17 cellular contexts compared by ENCODE assay signal in the genomic region with DNA sequence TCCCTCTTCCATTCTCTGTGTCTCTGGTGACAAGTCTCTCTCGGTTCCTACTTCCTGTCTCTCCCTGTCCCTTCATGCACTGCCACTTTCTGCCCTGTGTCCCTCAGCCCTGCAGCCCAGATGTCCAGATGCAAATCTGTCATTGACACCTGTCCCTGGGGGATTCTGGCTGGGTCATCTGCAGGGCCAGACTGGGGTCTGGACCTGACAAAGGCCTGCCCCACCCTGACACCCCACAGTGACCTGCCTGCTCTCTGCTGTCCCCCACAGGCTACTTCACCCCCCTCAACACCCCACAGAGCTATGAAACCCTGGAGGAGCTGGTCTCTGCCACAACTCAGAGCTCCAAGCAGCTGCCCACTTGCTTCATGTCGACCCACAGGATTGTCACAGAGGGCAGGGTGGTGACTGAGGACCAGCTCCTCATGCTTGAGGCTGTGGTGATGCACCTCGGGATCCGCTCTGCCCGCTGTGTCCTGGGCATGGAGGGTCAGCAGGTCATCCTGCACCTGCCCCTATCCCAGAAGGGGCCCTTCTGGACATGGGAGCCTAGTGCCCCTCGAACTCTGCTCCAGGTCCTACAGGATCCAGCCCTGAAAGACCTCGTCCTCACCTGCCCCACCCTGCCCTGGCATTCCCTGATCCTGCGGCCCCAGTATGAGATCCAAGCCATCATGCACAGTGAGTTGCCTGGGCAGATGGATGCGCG. TPM values are rescaled to one million over a fixed set of nuclear protein-coding genes. Genes with fewer than 3 reads are reported as not detected.
DNase-seq lines count a peak whose midpoint lies in the region; ATAC-seq and TF ChIP-seq lines count a peak whose summit lies in the region.
"Had no signal": no experiment of that assay in that cellular context is flagged by ENCODE, and none has a peak within 500 bp of the region (broad histone marks: within the 10 kb centered on the region; RNA-seq: fewer than 3 reads in every experiment).

No MANE protein-coding gene starts in this region.

- TF ChIP-seq POLR2A in vagina (IDR thresholded peaks at IDR 0.05), result no peak

- peaks cover 0 to 1% (median 0%) of the 10 kb centered on the region in 7 donors for H3K9me3 Mint-ChIP-seq in CD4-positive, CD25-positive, alpha-beta regulatory T cell
- H3K9me3 Mint-ChIP-seq in H9 (no peaks in the 10 kb centered on the region; a peak in 1 of 5 replicates), memory B cell (no peaks in the 10 kb centered on the region)
- H3K9me3 Mint-ChIP-seq: CD4-positive, alpha-beta T cell; endodermal cell; type B pancreatic cell had no signal

- no peaks in the 10 kb centered on the region for H3K27me3 Mint-ChIP-seq in CD4-positive, CD25-positive, alpha-beta regulatory T cell
- no peaks in the 10 kb centered on the region; the same call in 1 of the 2 replicates for H3K27me3 Mint-ChIP-seq in H9 (ENCODE audit: low read depth)
- no peaks in the 10 kb centered on the region for H3K27me3 Mint-ChIP-seq in memory B cell
- H3K27me3 Mint-ChIP-seq: CD4-positive, alpha-beta T cell; type B pancreatic cell had no signal

- no peak overlapping the region for H3K4ac ChIP-seq in H9 (ENCODE audit: low read depth, low read length)

- no peak overlapping the region for H2BK15ac ChIP-seq in H9 (ENCODE audit: low read depth, low read length)

- WGBS in H9 (ENCODE audit: extremely low coverage, insufficient read length, low lambda C conversion rate), result no CpG with 5 or more reads among the region's 10 CpGs

- H4K8ac ChIP-seq in H9 (replicated peaks; ENCODE audit: insufficient read length, low read depth, low read length), result no peak overlapping the region

- H3K27ac ChIP-seq in CD4-positive, CD25-positive, alpha-beta regulatory T cell (ENCODE audit: insufficient read depth, low read length, poor library complexity, severe bottlenecking), result no peak overlapping the region
- H3K27ac ChIP-seq in H9 (ENCODE audit: insufficient read length, low read depth, low read length) (no peak overlapping the region), vagina (no peak overlapping the region)
- H3K27ac ChIP-seq: cardiac muscle cell, right atrium auricular region had no signal

- H2BK120ac ChIP-seq in H9 (ENCODE audit: low read depth, low read length, poor library complexity, severe bottlenecking), result no peak overlapping the region

- no peak overlapping the region for H3K4me2 ChIP-seq in H9 (ENCODE audit: insufficient read depth, insufficient read length, low read length)

- intact Hi-C loops in vagina (cut with DNase I), result no loop called here

- H3K9me3 ChIP-seq in CD4-positive, CD25-positive, alpha-beta regulatory T cell (ENCODE audit: control insufficient read depth in 2 of 2, low read length in 2 of 2), result no peaks in the 10 kb centered on the region
- no peaks in the 10 kb centered on the region for H3K9me3 ChIP-seq in H9 (ENCODE audit: control insufficient read depth, low read depth, low read length)
- no peaks in the 10 kb centered on the region for H3K9me3 ChIP-seq in vagina
- H3K9me3 ChIP-seq: right atrium auricular region had no signal

- H3K9ac ChIP-seq in H9 (ENCODE audit: extremely low read depth, insufficient read length, low read length), result no peak overlapping the region

- no peak overlapping the region for H3K18ac ChIP-seq in H9 (ENCODE audit: insufficient read length, low read depth, low read length)

- no peak for DNase-seq in CD4-positive, CD25-positive, alpha-beta regulatory T cell
- no peak for DNase-seq in H9
- DNase-seq in memory B cell (ENCODE audit: low spot score in 2 of 2), result no peak
- no peak for DNase-seq in vagina (ENCODE audit: extremely low spot score in 2 of 2)
- DNase-seq in NCI-H187 treated with DMSO at 0.1 percent for 48 hours (lab: John Stamatoyannopoulos, UW), result no peak
- DNase-seq in NCI-H1930 (lab: John Stamatoyannopoulos, UW), result no peak
- DNase-seq: CD4-positive, alpha-beta T cell; endodermal cell; foreskin fibroblast; Karpas-422; left ventricle myocardium superior; NCI-H1417 treated with DMSO at 0.1 percent for 48 hours; OCI-M1; stimulated activated CD4-positive, alpha-beta T cell treated with anti-CD3 and anti-CD28 coated beads, Interleukin-4, amount 100 ng/mL, for 1 hour had no signal

- H3K79me2 ChIP-seq in H9 (ENCODE audit: insufficient read depth, low read length), result no peaks in the 10 kb centered on the region

- no peaks in the 10 kb centered on the region for H3K79me1 ChIP-seq in H9 (ENCODE audit: insufficient read depth, low read depth, low read length, poor library complexity, severe bottlenecking)

- peak overlapping the region; percentile 47 to 96 (median 87) for H3K27ac Mint-ChIP-seq in CD4-positive, CD25-positive, alpha-beta regulatory T cell
- H3K27ac Mint-ChIP-seq in H9 (peak overlapping the region; percentile 11 to 74 (median 45); a peak in 3 of 7 replicates), memory B cell (no peak overlapping the region)
- H3K27ac Mint-ChIP-seq: CD4-positive, alpha-beta T cell; endodermal cell; type B pancreatic cell had no signal

- H3T11ph ChIP-seq in H9 (ENCODE audit: low read length), result no peak overlapping the region

- H3K4me1 Mint-ChIP-seq in CD4-positive, CD25-positive, alpha-beta regulatory T cell, result peaks cover 5 to 60% (median 14%) of the 10 kb centered on the region in 4 donors
- H3K4me1 Mint-ChIP-seq in H9 (no peaks in the 10 kb centered on the region), memory B cell (peaks cover 46% of the 10 kb centered on the region)
- H3K4me1 Mint-ChIP-seq: endodermal cell had no signal

- no peak overlapping the region for H4K91ac ChIP-seq in H9 (ENCODE audit: insufficient read length, low read depth, low read length)

- H2BK5ac ChIP-seq in H9 (ENCODE audit: insufficient read length, low read length), result no peak overlapping the region

- peaks cover 30% of the 10 kb centered on the region for H3K36me3 Mint-ChIP-seq in CD4-positive, CD25-positive, alpha-beta regulatory T cell
- peaks cover 0 to 46% (median 34%) of the 10 kb centered on the region in 3 experiments for H3K36me3 Mint-ChIP-seq in H9 (ENCODE audit: insufficient read depth in 1 of 3, low read depth in 3 of 3)
- H3K36me3 Mint-ChIP-seq in memory B cell, result peaks cover 35% of the 10 kb centered on the region
- H3K36me3 Mint-ChIP-seq: type B pancreatic cell had no signal

- H4K20me1 ChIP-seq in H9 (ENCODE audit: control insufficient read depth, insufficient read depth, insufficient read length), result peaks cover 2% of the 10 kb centered on the region

- no peak overlapping the region for H3K23ac ChIP-seq in H9 (ENCODE audit: insufficient read length, low read depth, low read length)

- no peak for ATAC-seq in CD4-positive, CD25-positive, alpha-beta regulatory T cell (ENCODE audit: low read depth in 2 of 2)
- no peak for ATAC-seq in memory B cell (ENCODE audit: low read depth)
- ATAC-seq: left ventricle myocardium superior had no signal

- H2AFZ ChIP-seq in H9 (ENCODE audit: low read length), result no peak overlapping the region

- no peak overlapping the region for H3K4me3 Mint-ChIP-seq in CD4-positive, CD25-positive, alpha-beta regulatory T cell
- H3K4me3 Mint-ChIP-seq in H9 (no peak overlapping the region), memory B cell (peak overlapping the region; percentile 21)
- H3K4me3 Mint-ChIP-seq: CD4-positive, alpha-beta T cell; endodermal cell; type B pancreatic cell had no signal

- peaks cover 57% of the 10 kb centered on the region for H3K36me3 ChIP-seq in CD4-positive, CD25-positive, alpha-beta regulatory T cell (ENCODE audit: control insufficient read depth, insufficient read depth, low read length)
- H3K36me3 ChIP-seq in vagina, result no peaks in the 10 kb centered on the region
- H3K36me3 ChIP-seq: cardiac muscle cell, right atrium auricular region had no signal

- H3K56ac ChIP-seq in H9 (ENCODE audit: insufficient read length, low read depth, low read length), result no peak overlapping the region

- H2AK5ac ChIP-seq in H9 (ENCODE audit: insufficient read length, low read length), result no peak overlapping the region

- no peak overlapping the region for H4K5ac ChIP-seq in H9 (ENCODE audit: insufficient read length, low read depth, low read length)

- H3K27me3 ChIP-seq in CD4-positive, CD25-positive, alpha-beta regulatory T cell (ENCODE audit: control insufficient read depth, insufficient read depth, low read length), result no peaks in the 10 kb centered on the region
- H3K27me3 ChIP-seq in H9 (ENCODE audit: insufficient read depth, low read length), result no peaks in the 10 kb centered on the region
- H3K27me3 ChIP-seq in vagina, result no peaks in the 10 kb centered on the region
- H3K27me3 ChIP-seq: cardiac muscle cell, right atrium auricular region had no signal

- TF ChIP-seq CTCF in H9 (conservative IDR thresholded peaks at IDR 0.05) (no peak), vagina (IDR thresholded peaks at IDR 0.05) (no peak)

- no peak overlapping the region for H3K14ac ChIP-seq in H9 (ENCODE audit: insufficient read depth, low read length)

- no peak overlapping the region for H2BK12ac ChIP-seq in H9 (ENCODE audit: insufficient read length, low read depth, low read length)

- H3K23me2 ChIP-seq in H9 (ENCODE audit: insufficient read length, low read depth, low read length, poor library complexity, severe bottlenecking), result no peaks in the 10 kb centered on the region

- H2BK20ac ChIP-seq in H9 (ENCODE audit: low read depth, low read length, poor library complexity, severe bottlenecking), result no peak overlapping the region

- no peak overlapping the region for H3K4me3 ChIP-seq in CD4-positive, CD25-positive, alpha-beta regulatory T cell (ENCODE audit: low read depth, low read length)
- no peak overlapping the region for H3K4me3 ChIP-seq in vagina
- H3K4me3 ChIP-seq: cardiac muscle cell, right atrium auricular region had no signal

- peaks cover 21% of the 10 kb centered on the region for H3K4me1 ChIP-seq in CD4-positive, CD25-positive, alpha-beta regulatory T cell (ENCODE audit: control insufficient read depth, insufficient read depth, low read length, poor library complexity, severe bottlenecking)
- H3K4me1 ChIP-seq in H9 (ENCODE audit: insufficient read depth, low read length) (no peaks in the 10 kb centered on the region), vagina (peaks cover 6% of the 10 kb centered on the region)
- H3K4me1 ChIP-seq: right atrium auricular region had no signal

RNA-seq across cellular contexts. Expression of a gene that starts 7.2 kb away (rescaled TPM):
- 57.1 TPM for total RNA-seq in CD4-positive, CD25-positive, alpha-beta regulatory T cell
- 10 to 100 TPM; 37.9 to 69.9 (median 60.5) TPM for polyA plus RNA-seq in CD4-positive, CD25-positive, alpha-beta regulatory T cell
- total RNA-seq in H9 (2021) (17.2 and 18.7 TPM in 2 replicates), vagina (21.9 TPM)

RNA-seq across cellular contexts. Expression of a gene that starts 34.8 kb away (rescaled TPM):
- 36.6 TPM for total RNA-seq in CD4-positive, CD25-positive, alpha-beta regulatory T cell
- polyA plus RNA-seq in CD4-positive, CD25-positive, alpha-beta regulatory T cell, result 100 to 1,000 TPM; 199 to 237 (median 206) TPM
- total RNA-seq in H9 (2021) (81.4 and 83.5 TPM in 2 replicates), vagina (10.8 TPM)

RNA-seq across cellular contexts. Expression of a gene that starts 48.9 kb away (rescaled TPM):
- 23.3 TPM for total RNA-seq in CD4-positive, CD25-positive, alpha-beta regulatory T cell
- polyA plus RNA-seq in CD4-positive, CD25-positive, alpha-beta regulatory T cell, result 10 to 100 TPM; 40.9 to 45.5 (median 42.3) TPM
- total RNA-seq in H9 (2021), result 58.8 and 59.9 TPM in 2 replicates
- 33.4 TPM for total RNA-seq in vagina

RNA-seq across cellular contexts. Expression of a gene that starts 55.3 kb away (rescaled TPM):
- total RNA-seq in CD4-positive, CD25-positive, alpha-beta regulatory T cell, result 0.32 TPM
- under 1 TPM in 2 of 4 donors, not detected in 2; 0.24 to 0.50 TPM for polyA plus RNA-seq in CD4-positive, CD25-positive, alpha-beta regulatory T cell
- total RNA-seq in H9 (2021) (49.5 and 51.3 TPM in 2 replicates), vagina (2.0 TPM)
- total RNA-seq: CD4-positive, alpha-beta T cell; left ventricle myocardium superior had no signal
